In the genomic region with DNA sequence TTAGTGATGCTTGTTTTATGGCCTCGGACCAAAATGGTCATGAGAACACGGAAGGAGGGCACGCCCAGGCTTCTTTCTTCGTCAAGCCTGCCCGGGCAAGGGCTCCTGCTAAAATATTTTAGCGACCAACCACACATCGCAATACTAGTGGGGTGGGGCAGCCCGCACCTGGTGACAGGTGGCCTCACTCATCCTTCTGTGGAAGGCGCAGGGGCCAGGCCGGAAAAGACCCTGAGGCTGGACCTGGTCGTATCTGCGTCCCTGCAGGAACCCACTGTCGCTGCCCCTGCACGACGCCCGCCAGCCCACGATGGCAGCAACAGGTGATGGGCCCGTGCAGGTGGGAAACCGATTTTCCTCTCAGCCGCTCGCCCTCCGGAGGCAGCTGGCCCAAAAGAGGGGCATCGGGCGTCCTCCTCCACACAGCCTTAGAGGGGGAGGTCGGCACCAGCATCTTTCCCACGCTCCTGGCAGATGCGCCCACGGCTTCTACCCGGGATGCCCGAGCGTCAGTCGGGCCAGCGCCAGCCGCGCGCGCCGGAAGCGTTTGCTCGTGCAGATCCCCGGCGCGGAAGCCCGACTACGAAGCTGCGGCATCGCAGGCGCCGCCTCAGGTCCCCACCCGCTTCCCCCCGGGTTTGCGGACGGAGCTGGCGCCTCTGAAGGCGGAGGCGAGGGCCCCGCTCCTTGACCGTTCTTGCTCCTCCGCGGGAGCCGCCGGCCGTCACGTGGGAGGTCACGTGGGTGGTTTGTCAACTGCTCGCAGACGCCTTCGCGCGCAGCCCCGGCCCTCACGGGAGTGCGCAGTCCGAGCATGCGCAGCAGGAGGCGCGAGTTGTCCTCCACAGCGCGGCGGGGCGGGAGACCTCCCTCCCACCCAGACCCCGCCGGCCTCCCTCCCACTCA, we compare ENCODE assay signal across 8 cellular contexts. TPM values are rescaled to one million over a fixed set of nuclear protein-coding genes. Genes with fewer than 3 reads are reported as not detected.
DNase-seq lines count a peak whose midpoint lies in the region; ATAC-seq and TF ChIP-seq lines count a peak whose summit lies in the region.

No MANE protein-coding gene starts in this region.

- H3K4me1 ChIP-seq in heart left ventricle (peaks cover 0 to 38% (median 12%) of the 10 kb centered on the region in 12 donors), trophoblast cell (ENCODE audit: control insufficient read depth in 1 of 2, insufficient read depth in 2 of 2, low read length in 2 of 2) (peaks cover 4 to 17% of the 10 kb centered on the region in 2 experiments), tibial artery (peaks cover 0 to 54% (median 24%) of the 10 kb centered on the region in 4 donors)

- no peak overlapping the region for H3K27ac Mint-ChIP-seq in HFFc6

- H4K12ac ChIP-seq in trophoblast cell (ENCODE audit: low read depth, low read length) = peak overlapping the region; percentile 28

- H3K4me3 ChIP-seq in heart left ventricle (peak overlapping the region; percentile 42 to 87 (median 70)), trophoblast cell (ENCODE audit: low read depth, low read length) (peak overlapping the region; percentile 76), tibial artery (peak overlapping the region; percentile 58 to 91)

- ATAC-seq in heart left ventricle = peak; percentile 74 to 89 (median 84)

- no peak overlapping the region for H3K23ac ChIP-seq in trophoblast cell (ENCODE audit: low read length)

- peak overlapping the region; percentile 35 for H3K14ac ChIP-seq in trophoblast cell (ENCODE audit: low read length)

- peak overlapping the region; percentile 79 for H3K4me2 ChIP-seq in trophoblast cell (ENCODE audit: low read length)

- peak overlapping the region; percentile 20 for H2AK5ac ChIP-seq in trophoblast cell (ENCODE audit: low read length)

- H3K27ac ChIP-seq in adipose tissue (ENCODE audit: low read depth, low read length) = peak overlapping the region; percentile 9
- peak overlapping the region; percentile 63 to 92 (median 88) for H3K27ac ChIP-seq in heart left ventricle
- H3K27ac ChIP-seq in trophoblast cell (ENCODE audit: low read depth, low read length) = no peak overlapping the region
- peak overlapping the region; percentile 93 to 94 for H3K27ac ChIP-seq in tibial artery

- H3K27me3 ChIP-seq in heart left ventricle = no peaks in the 10 kb centered on the region
- no peaks in the 10 kb centered on the region for H3K27me3 ChIP-seq in trophoblast cell (ENCODE audit: insufficient read depth, low read length)
- H3K27me3 ChIP-seq in tibial artery = no peaks in the 10 kb centered on the region

- H3K27me3 Mint-ChIP-seq in HFFc6 (ENCODE audit: insufficient read depth) = peaks cover 14% of the 10 kb centered on the region

- no peak overlapping the region for H3K9ac ChIP-seq in trophoblast cell (ENCODE audit: low read length)

- DNase-seq in GM04503 (ENCODE audit: low read depth) = peak; percentile 43
- DNase-seq in HFFc6 = peak; percentile 89
- peak; percentile 71 for DNase-seq in NCI-H128 (lab: John Stamatoyannopoulos, UW; ENCODE audit: unreplicated experiment)
- DNase-seq in T follicular helper cell (ENCODE audit: low read depth) = peak; percentile 82
- peak; percentile 97 to 99 (median 98) for DNase-seq in heart left ventricle
- DNase-seq in trophoblast cell = peak; percentile 90 to 98
- DNase-seq in tibial artery = peak; percentile 98 to 99

- peak overlapping the region; percentile 69 for H4K8ac ChIP-seq in trophoblast cell (ENCODE audit: low read depth, low read length)

- H3K9me3 ChIP-seq in heart left ventricle = no peaks in the 10 kb centered on the region
- peaks cover 4% of the 10 kb centered on the region for H3K9me3 ChIP-seq in trophoblast cell (ENCODE audit: insufficient read depth, low read depth, low read length)
- H3K9me3 ChIP-seq in tibial artery = no peaks in the 10 kb centered on the region

- H3K18ac ChIP-seq in trophoblast cell (ENCODE audit: low read length) = peak overlapping the region; percentile 34

- no peak for TF ChIP-seq CTCF in HFFc6 (IDR thresholded peaks at IDR 0.05)
- TF ChIP-seq CTCF in heart left ventricle (IDR thresholded peaks at IDR 0.05) = no peak
- peak in 1 of 2 experiments; percentile 12 for TF ChIP-seq CTCF in tibial artery (IDR thresholded peaks at IDR 0.05)

- H3K79me2 ChIP-seq in trophoblast cell (ENCODE audit: control insufficient read depth, insufficient read depth, low read length, poor library complexity) = peaks cover 2% of the 10 kb centered on the region

- no peaks in the 10 kb centered on the region for H3K36me3 Mint-ChIP-seq in HFFc6 (ENCODE audit: low read depth)

- H3K4me1 Mint-ChIP-seq in HFFc6 (ENCODE audit: low read depth) = peaks cover 39% of the 10 kb centered on the region

- H2BK5ac ChIP-seq in trophoblast cell (ENCODE audit: low read depth, low read length, poor library complexity) = no peak overlapping the region

- WGBS in adipose tissue, 3 donors = 11 to 14% (median 11%) methylated on average over 75 to 83 of the region's 83 CpGs
- 10 to 14% (median 12%) methylated on average over 9 to 83 of the region's 83 CpGs for WGBS in heart left ventricle, 4 donors
- no CpG with 5 or more reads among the region's 83 CpGs for WGBS in trophoblast cell (ENCODE audit: extremely low coverage, insufficient coverage, insufficient read length)

- H2BK120ac ChIP-seq in trophoblast cell (ENCODE audit: insufficient read depth, low read length, poor library complexity) = no peak overlapping the region

- TF ChIP-seq POLR2A in heart left ventricle (IDR thresholded peaks at IDR 0.05) = peak in 1 of 2 donors; percentile 87

- H2AFZ ChIP-seq in trophoblast cell (ENCODE audit: insufficient read depth, low read length, poor library complexity) = peak overlapping the region; percentile 85

- no peak overlapping the region for H3K4ac ChIP-seq in trophoblast cell (ENCODE audit: low read depth, low read length)

- H3K36me3 ChIP-seq in heart left ventricle (no peaks in the 10 kb centered on the region), trophoblast cell (ENCODE audit: control insufficient read depth in 1 of 2, insufficient read depth in 2 of 2, low read length in 2 of 2) (no peaks in the 10 kb centered on the region), tibial artery (no peaks in the 10 kb centered on the region)

- peak overlapping the region; percentile 70 for H4K91ac ChIP-seq in trophoblast cell (ENCODE audit: low read depth, low read length)

- no peaks in the 10 kb centered on the region for H3K9me3 Mint-ChIP-seq in HFFc6

- H3K79me1 ChIP-seq in trophoblast cell (ENCODE audit: low read length) = peaks cover 4% of the 10 kb centered on the region

- no peak overlapping the region for H2BK12ac ChIP-seq in trophoblast cell (ENCODE audit: low read length)

- H3K4me3 Mint-ChIP-seq in HFFc6 = peak overlapping the region; percentile 72

- intact Hi-C loops in heart left ventricle (cut with DNase I) (loop anchor here in 9 of 10 donors (1.0 to 10.0 kb wide), 8 partner anchors 22 to 79 kb away; a partner anchor contains a TSS), tibial artery (cut with DNase I; ENCODE audit: low total_unique reads) (no loop called here)

RNA-seq across cellular contexts. Expression of a gene that starts 22.8 kb away (rescaled TPM):
- 10 to 100 TPM; 38.6 to 46.3 (median 41.1) TPM for total RNA-seq in HFFc6 (2021; fragmentation: NEBNext Ultra II Directional; extraction: Animal tissue kit (Norgen Biotek cat#: 25700))
- polyA plus RNA-seq in adipose tissue (10 to 100 TPM; 11.3 to 22.0 (median 16.0) TPM), heart left ventricle (10 to 100 TPM; 15.6 to 43.2 TPM)
- total RNA-seq in heart left ventricle = 10 to 100 TPM; 26.9 to 77.0 (median 33.9) TPM
- 68.4 and 69.0 TPM in 2 replicates for polyA plus RNA-seq in trophoblast cell (2013)

RNA-seq across cellular contexts. Expression of a gene that starts 38.2 kb away (rescaled TPM):
- 10 to 100 TPM; 25.2 to 38.1 (median 28.8) TPM for total RNA-seq in HFFc6 (2021; fragmentation: NEBNext Ultra II Directional; extraction: Animal tissue kit (Norgen Biotek cat#: 25700))
- polyA plus RNA-seq in adipose tissue (10 to 100 TPM; 45.6 to 72.2 (median 51.9) TPM), heart left ventricle (100 to 1,000 TPM in 1 of 2 donors, 10 to 100 TPM in 1; 76.2 to 111 TPM)
- total RNA-seq in heart left ventricle = 10 to 100 TPM; 48.6 to 77.4 (median 59.5) TPM
- 70.2 and 74.2 TPM in 2 replicates for polyA plus RNA-seq in trophoblast cell (2013)

RNA-seq across cellular contexts. Expression of a gene that starts 46.2 kb away (rescaled TPM):
- total RNA-seq in HFFc6 (2021; fragmentation: NEBNext Ultra II Directional; extraction: Animal tissue kit (Norgen Biotek cat#: 25700)) = 10 to 100 TPM; 47.4 to 60.5 (median 48.7) TPM
- polyA plus RNA-seq in adipose tissue = 10 to 100 TPM; 42.5 to 70.0 (median 43.6) TPM
- total RNA-seq in heart left ventricle = 10 to 100 TPM; 20.1 to 82.1 (median 25.4) TPM
- polyA plus RNA-seq in heart left ventricle = 10 to 100 TPM; 17.3 to 41.1 TPM
- 38.4 and 38.7 TPM in 2 replicates for polyA plus RNA-seq in trophoblast cell (2013)

Comparison
In these comparisons a context has a peak if more than half of its experiments do, and no peak if none do; other contexts are left out.
1. DNase-seq: peak in every context shown above with its lines; median percentile 98 in tibial artery; 98 in heart left ventricle; 94 in trophoblast cell; 89 in HFFc6; 82 in T follicular helper cell; 71 in NCI-H128; 43 in GM04503.